Comparison of ENCODE assay signal across 16 cellular contexts in the genomic region with DNA sequence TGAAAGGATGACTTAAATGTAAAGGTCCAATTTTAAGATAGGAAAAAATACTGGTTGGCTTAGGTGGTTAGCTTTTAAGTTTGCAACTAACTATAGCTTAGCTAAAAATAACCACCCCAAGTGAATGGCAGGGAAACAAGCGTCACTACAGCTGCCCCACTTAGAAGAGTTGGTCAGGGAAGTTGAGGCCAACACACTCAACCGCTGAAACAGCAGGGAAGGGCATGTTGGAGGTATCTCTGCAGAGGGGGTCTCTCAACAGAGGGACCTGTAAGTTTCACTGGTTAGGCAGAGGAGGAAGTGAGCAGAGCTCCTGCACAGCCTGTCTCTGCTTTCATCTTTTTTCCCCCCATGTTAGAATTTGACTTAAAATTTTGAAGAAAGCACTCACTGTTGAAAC.
DNase-seq lines count a peak whose midpoint lies in the region; ATAC-seq and TF ChIP-seq lines count a peak whose summit lies in the region.
"Had no signal": no experiment of that assay in that cellular context is flagged by ENCODE, and none has a peak within 500 bp of the region (broad histone marks: within the 10 kb centered on the region; RNA-seq: fewer than 3 reads in every experiment).

No MANE protein-coding gene starts in this region.

- H3K27ac Mint-ChIP-seq in activated naive CD8-positive, alpha-beta T cell treated with anti-CD3 and anti-CD28 coated beads for 36 hours: no peak overlapping the region
- H3K27ac Mint-ChIP-seq in activated naive CD4-positive, alpha-beta T cell treated with anti-CD3 and anti-CD28 coated beads for 36 hours: no peak overlapping the region
- H3K27ac Mint-ChIP-seq: activated CD4-positive, alpha-beta memory T cell treated with anti-CD3 and anti-CD28 coated beads for 36 hours; T-helper 1 cell treated with Interleukin-12 subunit alpha and Interleukin-12 subunit beta and Interleukin-4 antibody, amounts not matched to agents 30 μg/mL and 1 μg/mL, for 36 hours had no signal

- no peaks in the 10 kb centered on the region for H3K4me1 Mint-ChIP-seq in activated naive CD8-positive, alpha-beta T cell treated with anti-CD3 and anti-CD28 coated beads for 36 hours
- H3K4me1 Mint-ChIP-seq in activated naive CD4-positive, alpha-beta T cell treated with anti-CD3 and anti-CD28 coated beads for 36 hours (ENCODE audit: low read depth): no peaks in the 10 kb centered on the region

- H3K36me3 Mint-ChIP-seq in activated naive CD8-positive, alpha-beta T cell treated with anti-CD3 and anti-CD28 coated beads for 36 hours: no peaks in the 10 kb centered on the region
- no peaks in the 10 kb centered on the region for H3K36me3 Mint-ChIP-seq in activated naive CD4-positive, alpha-beta T cell treated with anti-CD3 and anti-CD28 coated beads for 36 hours (ENCODE audit: low read depth)
- H3K36me3 Mint-ChIP-seq: activated CD4-positive, alpha-beta memory T cell treated with anti-CD3 and anti-CD28 coated beads for 36 hours had no signal

- H3K36me3 ChIP-seq in left ventricle myocardium inferior: no peaks in the 10 kb centered on the region
- no peaks in the 10 kb centered on the region for H3K36me3 ChIP-seq in thoracic aorta
- H3K36me3 ChIP-seq: colonic mucosa, upper lobe of right lung had no signal

- H3K27ac ChIP-seq in left ventricle myocardium inferior (replicated peaks): no peak overlapping the region
- H3K27ac ChIP-seq in thoracic aorta: peak overlapping the region; percentile 17 to 21
- H3K27ac ChIP-seq: colonic mucosa, upper lobe of right lung had no signal

- ATAC-seq in left ventricle myocardium superior (peak; percentile 59), HG02610 (IDR thresholded peaks at IDR 0.05; ENCODE audit: unreplicated experiment) (peak; percentile 70), thoracic aorta (ENCODE audit: insufficient number of reproducible peaks, low FRiP score, low read depth) (no peak)

- TF ChIP-seq CTCF in left ventricle myocardium inferior (IDR thresholded peaks at IDR 0.05; ENCODE audit: borderline replicate concordance) (no peak), thoracic aorta (IDR thresholded peaks at IDR 0.05) (no peak)

- no peak overlapping the region for H3K4me3 ChIP-seq in left ventricle myocardium inferior
- no peak overlapping the region for H3K4me3 ChIP-seq in thoracic aorta
- H3K4me3 ChIP-seq: colonic mucosa, skin epidermis, upper lobe of right lung had no signal

- no peaks in the 10 kb centered on the region for H3K27me3 Mint-ChIP-seq in activated naive CD8-positive, alpha-beta T cell treated with anti-CD3 and anti-CD28 coated beads for 36 hours
- peaks cover 6% of the 10 kb centered on the region for H3K27me3 Mint-ChIP-seq in activated naive CD4-positive, alpha-beta T cell treated with anti-CD3 and anti-CD28 coated beads for 36 hours (ENCODE audit: low read depth)

- DNase-seq in left ventricle myocardium superior: no peak
- no peak for DNase-seq in left ventricle myocardium inferior
- DNase-seq in NAMALWA (ENCODE audit: low spot score): peak; percentile 6
- no peak for DNase-seq in thoracic aorta (ENCODE audit: low spot score)
- DNase-seq in activated naive CD8-positive, alpha-beta T cell treated with anti-CD3 and anti-CD28 coated beads for 36 hours: no peak
- no peak for DNase-seq in T1000 (lab: John Stamatoyannopoulos, UW)
- DNase-seq in activated naive CD4-positive, alpha-beta T cell treated with anti-CD3 and anti-CD28 coated beads for 36 hours: no peak
- DNase-seq: activated CD4-positive, alpha-beta memory T cell treated with anti-CD3 and anti-CD28 coated beads for 36 hours; activated naive CD4-positive, alpha-beta T cell treated with Interleukin-2 at 50 U/mL for 16 hours; colonic mucosa; DMS53; NCI-H187 treated with DMSO at 0.1 percent for 48 hours; upper lobe of right lung had no signal

- CTCF ChIA-PET in activated naive CD4-positive, alpha-beta T cell treated with anti-CD3 and anti-CD28 coated beads for 36 hours (lab: Charles Lee): interaction anchor here (0.6 kb wide), 1 partner anchor 46 kb away, joined by 3 read pairs; no protein-coding TSS in a partner anchor

- H3K4me1 ChIP-seq in left ventricle myocardium inferior: peaks cover 65% of the 10 kb centered on the region
- H3K4me1 ChIP-seq in thoracic aorta (ENCODE audit: control insufficient read depth in 1 of 2, low read depth in 2 of 2): peaks cover 34 to 72% of the 10 kb centered on the region in 2 donors
- H3K4me1 ChIP-seq: colonic mucosa had no signal

- intact Hi-C loops in left ventricle myocardium superior (cut with micrococcal nuclease): no loop called here
- intact Hi-C loops in left ventricle myocardium inferior (cut with micrococcal nuclease): no loop called here
- intact Hi-C loops in activated naive CD4-positive, alpha-beta T cell treated with anti-CD3 and anti-CD28 coated beads for 36 hours (cut with micrococcal nuclease): no loop called here

- no peaks in the 10 kb centered on the region for H3K9me3 ChIP-seq in left ventricle myocardium inferior (replicated peaks)
- H3K9me3 ChIP-seq in thoracic aorta: no peaks in the 10 kb centered on the region
- H3K9me3 ChIP-seq: colonic mucosa, upper lobe of right lung had no signal

- no peak overlapping the region for H3K4me3 Mint-ChIP-seq in activated naive CD8-positive, alpha-beta T cell treated with anti-CD3 and anti-CD28 coated beads for 36 hours
- no peak overlapping the region for H3K4me3 Mint-ChIP-seq in activated naive CD4-positive, alpha-beta T cell treated with anti-CD3 and anti-CD28 coated beads for 36 hours
- H3K4me3 Mint-ChIP-seq: activated CD4-positive, alpha-beta memory T cell treated with anti-CD3 and anti-CD28 coated beads for 36 hours; T-helper 1 cell treated with Interleukin-12 subunit alpha and Interleukin-12 subunit beta and Interleukin-4 antibody, amounts not matched to agents 30 μg/mL and 1 μg/mL, for 36 hours had no signal

- no peaks in the 10 kb centered on the region for H3K9me3 Mint-ChIP-seq in activated naive CD8-positive, alpha-beta T cell treated with anti-CD3 and anti-CD28 coated beads for 36 hours
- H3K9me3 Mint-ChIP-seq in activated naive CD4-positive, alpha-beta T cell treated with anti-CD3 and anti-CD28 coated beads for 36 hours: no peaks in the 10 kb centered on the region
- H3K9me3 Mint-ChIP-seq: activated CD4-positive, alpha-beta memory T cell treated with anti-CD3 and anti-CD28 coated beads for 36 hours; T-helper 1 cell treated with Interleukin-12 subunit alpha and Interleukin-12 subunit beta and Interleukin-4 antibody, amounts not matched to agents 30 μg/mL and 1 μg/mL, for 36 hours had no signal

- no peaks in the 10 kb centered on the region for H3K27me3 ChIP-seq in left ventricle myocardium inferior (ENCODE audit: low read depth)
- no peaks in the 10 kb centered on the region for H3K27me3 ChIP-seq in thoracic aorta (replicated peaks; ENCODE audit: insufficient read depth)
- H3K27me3 ChIP-seq: colonic mucosa, upper lobe of right lung had no signal
